In genomic region chr18:74314759-74315463, GRCh38 we compare ENCODE assay signal across 33 cellular contexts. TPM values are rescaled to one million over a fixed set of nuclear protein-coding genes. Genes with fewer than 3 reads are reported as not detected.
"Had no signal": no experiment of that assay in that cellular context is flagged by ENCODE, and none has a peak within 500 bp of the region (broad histone marks: within the 10 kb centered on the region; RNA-seq: fewer than 3 reads in every experiment).

No MANE protein-coding gene starts in this region.

- H3K9me3 Mint-ChIP-seq: activated CD8-positive, alpha-beta T cell treated with anti-CD3 and anti-CD28 coated beads for 36 hours; activated naive CD4-positive, alpha-beta T cell treated with anti-CD3 and anti-CD28 coated beads, Interleukin-2, amount 50 U/mL, for 72 hours; activated T-cell treated with anti-CD3 and anti-CD28 coated beads, Interleukin-2, amount 50 U/mL, for 4 hours; activated T-helper 17 cell treated with anti-CD3 and anti-CD28 coated beads, Interleukin-2, amount 50 U/mL, for 72 hours; central memory CD8-positive, alpha-beta T cell; natural killer cell treated with Interleukin-12 subunit alpha and Interleukin-12 subunit beta and Interleukin-15 and Interleukin-18, amount 100 ng/mL, for 72 hours had no signal

- FAIRE-seq: colon, endometrium, keratinocyte, urothelium cell line had no signal

- DNase-seq: activated B cell treated with CpG ODN at 0.5 μM for 24 hours; activated CD4-positive, alpha-beta T cell treated with anti-CD3 and anti-CD28 coated beads, Interleukin-2, amount 50 U/mL, for 1 hour; activated CD8-positive, alpha-beta T cell treated with anti-CD3 and anti-CD28 coated beads for 36 hours; activated gamma-delta T cell treated with Interleukin-2 at 50 U/mL for 16 hours; activated T-cell treated with anti-CD3 and anti-CD28 coated beads, Interleukin-2, amount 50 U/mL, for 4 hours; effector CD8-positive, alpha-beta T cell; esophagus squamous epithelium; foreskin melanocyte; hippocampal formation; lower lobe of right lung; mesendoderm; stimulated activated CD4-positive, alpha-beta T cell treated with anti-CD3 and anti-CD28 coated beads, Interleukin-12 subunit alpha, Interleukin-12 subunit beta, amount 100 ng/mL, for 4 hours; stimulated activated CD4-positive, alpha-beta T cell treated with anti-CD3 and anti-CD28 coated beads, Interleukin-4, amount 100 ng/mL, for 1 hour; stimulated activated naive CD8-positive, alpha-beta T cell treated with anti-CD3 and anti-CD28 coated beads, Interleukin-15, Interleukin-2, amounts not matched to agents 100 U/mL and 50 U/mL, for 24 hours; trophoblast cell had no signal

- ATAC-seq: activated CD8-positive, alpha-beta T cell treated with anti-CD3 and anti-CD28 coated beads for 36 hours; activated naive CD4-positive, alpha-beta T cell treated with anti-CD3 and anti-CD28 coated beads, Interleukin-2, amount 50 U/mL, for 72 hours; activated T-cell treated with anti-CD3 and anti-CD28 coated beads, Interleukin-2, amount 50 U/mL, for 4 hours; activated T-helper 17 cell treated with anti-CD3 and anti-CD28 coated beads, Interleukin-2, amount 50 U/mL, for 72 hours; natural killer cell treated with Interleukin-12 subunit alpha and Interleukin-12 subunit beta and Interleukin-15 and Interleukin-18, amount 100 ng/mL, for 72 hours; sciatic nerve; stimulated activated naive CD8-positive, alpha-beta T cell treated with anti-CD3 and anti-CD28 coated beads, Interleukin-15, Interleukin-2, amounts not matched to agents 100 U/mL and 50 U/mL, for 24 hours had no signal

- H3K4me1 ChIP-seq: breast epithelium, esophagus squamous epithelium, lower lobe of right lung had no signal

- H3K36me3 Mint-ChIP-seq: activated naive CD4-positive, alpha-beta T cell treated with anti-CD3 and anti-CD28 coated beads, Interleukin-2, amount 50 U/mL, for 72 hours; natural killer cell treated with Interleukin-12 subunit alpha and Interleukin-12 subunit beta and Interleukin-15 and Interleukin-18, amount 100 ng/mL, for 72 hours had no signal

- H3K36me3 ChIP-seq: breast epithelium, esophagus squamous epithelium, lower lobe of right lung, thoracic aorta had no signal

- H3K4me1 Mint-ChIP-seq: activated B cell treated with CpG ODN at 0.5 μM for 24 hours; activated T-helper 17 cell treated with anti-CD3 and anti-CD28 coated beads, Interleukin-2, amount 50 U/mL, for 72 hours; central memory CD8-positive, alpha-beta T cell had no signal

- H3K9me3 ChIP-seq: breast epithelium, esophagus squamous epithelium, lower lobe of right lung, thoracic aorta had no signal

- H3K4me3 ChIP-seq: breast epithelium, esophagus squamous epithelium, lower lobe of right lung, skin epidermis, thoracic aorta had no signal

- H3K4me3 Mint-ChIP-seq: activated B cell treated with CpG ODN at 0.5 μM for 24 hours; activated CD8-positive, alpha-beta T cell treated with anti-CD3 and anti-CD28 coated beads for 36 hours; activated T-cell treated with anti-CD3 and anti-CD28 coated beads, Interleukin-2, amount 50 U/mL, for 4 hours; activated T-helper 17 cell treated with anti-CD3 and anti-CD28 coated beads, Interleukin-2, amount 50 U/mL, for 72 hours; central memory CD8-positive, alpha-beta T cell; natural killer cell treated with Interleukin-12 subunit alpha and Interleukin-12 subunit beta and Interleukin-15 and Interleukin-18, amount 100 ng/mL, for 72 hours had no signal

- H3K27ac Mint-ChIP-seq: activated B cell treated with CpG ODN at 0.5 μM for 24 hours; activated CD8-positive, alpha-beta T cell treated with anti-CD3 and anti-CD28 coated beads for 36 hours; activated naive CD4-positive, alpha-beta T cell treated with anti-CD3 and anti-CD28 coated beads, Interleukin-2, amount 50 U/mL, for 72 hours; activated T-helper 17 cell treated with anti-CD3 and anti-CD28 coated beads, Interleukin-2, amount 50 U/mL, for 72 hours; natural killer cell treated with Interleukin-12 subunit alpha and Interleukin-12 subunit beta and Interleukin-15 and Interleukin-18, amount 100 ng/mL, for 72 hours had no signal

- H3K27ac ChIP-seq: breast epithelium, epithelial cell of prostate, esophagus squamous epithelium, lower lobe of right lung, skin epidermis, thoracic aorta had no signal

- H3K27me3 ChIP-seq: breast epithelium, esophagus squamous epithelium had no signal

RNA-seq across cellular contexts. Expression of gene C18orf63, which starts 0.7 kb away (rescaled TPM):
- total RNA-seq: activated B cell treated with CpG ODN at 0.5 μM for 24 hours; activated CD8-positive, alpha-beta T cell treated with anti-CD3 and anti-CD28 coated beads for 36 hours; activated naive CD4-positive, alpha-beta T cell treated with anti-CD3 and anti-CD28 coated beads, Interleukin-2, amount 50 U/mL, for 72 hours; activated T-cell treated with anti-CD3 and anti-CD28 coated beads, Interleukin-2, amount 50 U/mL, for 4 hours; activated T-helper 17 cell treated with anti-CD3 and anti-CD28 coated beads, Interleukin-2, amount 50 U/mL, for 72 hours; dermis microvascular lymphatic vessel endothelial cell; esophagus squamous epithelium; mononuclear cell; myocyte; natural killer cell treated with Interleukin-12 subunit alpha and Interleukin-12 subunit beta and Interleukin-15 and Interleukin-18, amount 100 ng/mL, for 72 hours; osteoblast; sciatic nerve; T-helper 1 cell treated with Interleukin-12 subunit alpha and Interleukin-12 subunit beta and Interleukin-4 antibody, amounts not matched to agents 30 ng/mL and 1 ng/mL, for 36 hours; thoracic aorta had no signal
- polyA plus RNA-seq: keratinocyte had no signal
